ENCODE assay signal across 18 cellular contexts in genomic region chr9:87718231-87718630, GRCh38. TPM values are rescaled to one million over a fixed set of nuclear protein-coding genes. Genes with fewer than 3 reads are reported as not detected.
DNase-seq lines count a peak whose midpoint lies in the region; TF ChIP-seq lines count a peak whose summit lies in the region.
"Had no signal": no experiment of that assay in that cellular context is flagged by ENCODE, and none has a peak within 500 bp of the region (broad histone marks: within the 10 kb centered on the region; RNA-seq: fewer than 3 reads in every experiment).

No MANE protein-coding gene starts in this region.

- H3K4me1 ChIP-seq in endodermal cell (ENCODE audit: control insufficient read depth, insufficient read depth, low read length) (no peaks in the 10 kb centered on the region), trophoblast cell (ENCODE audit: control insufficient read depth in 1 of 2, insufficient read depth in 2 of 2, low read length in 2 of 2) (peaks cover under 1 to 7% of the 10 kb centered on the region in 2 experiments), OCI-LY7 (ENCODE audit: insufficient read depth, low read length, poor library complexity, severe bottlenecking) (no peaks in the 10 kb centered on the region)
- H3K4me1 ChIP-seq: Caco-2 had no signal

- WGBS in endodermal cell (ENCODE audit: insufficient coverage in 1 of 2, insufficient read length in 1 of 2), 2 experiments: 93 to 100% methylated on average over 2 to 3 of the region's 3 CpGs
- no CpG with 5 or more reads among the region's 3 CpGs for WGBS in trophoblast cell (ENCODE audit: extremely low coverage, insufficient coverage, insufficient read length)

- H2AK5ac ChIP-seq in trophoblast cell (ENCODE audit: low read length): no peak overlapping the region

- no peak overlapping the region for H3K18ac ChIP-seq in trophoblast cell (ENCODE audit: low read length)

- H2BK120ac ChIP-seq in trophoblast cell (ENCODE audit: insufficient read depth, low read length, poor library complexity): no peak overlapping the region

- H3K4me3 Mint-ChIP-seq in activated CD4-positive, alpha-beta T cell treated with anti-CD3 and anti-CD28 coated beads, Interleukin-2, amount 10 ng/mL, durations not matched to agents 7 days and 5 days: no peak overlapping the region
- no peak overlapping the region for H3K4me3 Mint-ChIP-seq in endodermal cell
- H3K4me3 Mint-ChIP-seq: B cell; CD4-positive, alpha-beta T cell; CD8-positive, alpha-beta T cell had no signal

- DNase-seq in activated CD4-positive, alpha-beta T cell treated with anti-CD3 and anti-CD28 coated beads, Interleukin-2, amount 10 ng/mL, durations not matched to agents 7 days and 5 days: no peak
- no peak for DNase-seq in activated CD4-positive, alpha-beta T cell treated with anti-CD3 and anti-CD28 coated beads for 4 hours
- DNase-seq in endodermal cell (peak; percentile 10), trophoblast cell (peak; percentile 74 to 83), OCI-LY7 (ENCODE audit: low spot score) (no peak), OCI-M1 (lab: John Stamatoyannopoulos, UW) (no peak)
- DNase-seq: ACHN; AML-193; Caco-2; Calu3; CD4-positive, alpha-beta T cell; CD8-positive, alpha-beta T cell; DMS79 treated with DMSO at 0.1 percent for 48 hours; GF-D8 had no signal

- peaks cover 13% of the 10 kb centered on the region for H3K4me1 Mint-ChIP-seq in activated CD4-positive, alpha-beta T cell treated with anti-CD3 and anti-CD28 coated beads, Interleukin-2, amount 10 ng/mL, durations not matched to agents 7 days and 5 days
- H3K4me1 Mint-ChIP-seq in endodermal cell: peaks cover 5% of the 10 kb centered on the region
- H3K4me1 Mint-ChIP-seq: B cell had no signal

- H3K27ac Mint-ChIP-seq in activated CD4-positive, alpha-beta T cell treated with anti-CD3 and anti-CD28 coated beads, Interleukin-2, amount 10 ng/mL, durations not matched to agents 7 days and 5 days: peak overlapping the region; percentile 38
- no peak overlapping the region for H3K27ac Mint-ChIP-seq in endodermal cell
- H3K27ac Mint-ChIP-seq: B cell; CD4-positive, alpha-beta T cell; CD8-positive, alpha-beta T cell had no signal

- H3K36me3 Mint-ChIP-seq in activated CD4-positive, alpha-beta T cell treated with anti-CD3 and anti-CD28 coated beads, Interleukin-2, amount 10 ng/mL, durations not matched to agents 7 days and 5 days (ENCODE audit: low read depth): no peaks in the 10 kb centered on the region
- no peaks in the 10 kb centered on the region for H3K36me3 Mint-ChIP-seq in endodermal cell (ENCODE audit: low read depth)
- H3K36me3 Mint-ChIP-seq: CD8-positive, alpha-beta T cell had no signal

- H2AFZ ChIP-seq in trophoblast cell (ENCODE audit: insufficient read depth, low read length, poor library complexity) (no peak overlapping the region), OCI-LY7 (ENCODE audit: low read length) (no peak overlapping the region)

- no peak overlapping the region for H2BK12ac ChIP-seq in trophoblast cell (ENCODE audit: low read length)

- no peaks in the 10 kb centered on the region for H3K79me2 ChIP-seq in trophoblast cell (ENCODE audit: control insufficient read depth, insufficient read depth, low read length, poor library complexity)
- no peaks in the 10 kb centered on the region for H3K79me2 ChIP-seq in OCI-LY7 (ENCODE audit: insufficient read depth, low read depth, low read length)

- H3K36me3 ChIP-seq in endodermal cell (ENCODE audit: control insufficient read depth, insufficient read depth, low read length) (no peaks in the 10 kb centered on the region), trophoblast cell (ENCODE audit: control insufficient read depth in 1 of 2, insufficient read depth in 2 of 2, low read length in 2 of 2) (no peaks in the 10 kb centered on the region), OCI-LY7 (ENCODE audit: insufficient read depth, low read length) (no peaks in the 10 kb centered on the region)
- H3K36me3 ChIP-seq: BLaER1 treated with 17β-estradiol and CSF1 and Interleukin-3, amounts not matched to agents 10 nM and 100 nM had no signal

- H4K20me1 ChIP-seq in OCI-LY7 (ENCODE audit: insufficient read depth, low read length): no peaks in the 10 kb centered on the region
- H4K20me1 ChIP-seq: BLaER1 treated with 17β-estradiol and CSF1 and Interleukin-3, amounts not matched to agents 10 nM and 100 nM had no signal

- H3K23ac ChIP-seq in trophoblast cell (ENCODE audit: low read length): no peak overlapping the region

- POLR2A ChIA-PET in activated CD4-positive, alpha-beta T cell treated with anti-CD3 and anti-CD28 coated beads, Interleukin-2, amount 10 ng/mL, durations not matched to agents 7 days and 5 days (lab: Charles Lee): no interaction called here
- POLR2A ChIA-PET in OCI-LY7 (lab: Charles Lee): no interaction called here

- no peak overlapping the region for H4K91ac ChIP-seq in trophoblast cell (ENCODE audit: low read depth, low read length)

- no peak overlapping the region for H3K14ac ChIP-seq in trophoblast cell (ENCODE audit: low read length)

- H3K27me3 ChIP-seq in endodermal cell (ENCODE audit: control insufficient read depth, insufficient read depth, low read length, poor library complexity, severe bottlenecking) (peaks cover 10% of the 10 kb centered on the region), trophoblast cell (ENCODE audit: insufficient read depth, low read length) (no peaks in the 10 kb centered on the region)
- H3K27me3 ChIP-seq: BLaER1 treated with 17β-estradiol and CSF1 and Interleukin-3, amounts not matched to agents 10 nM and 100 nM had no signal

- intact Hi-C loops in OCI-LY7 (cut with micrococcal nuclease; ENCODE audit: unreplicated experiment): no loop called here

- peaks cover 16% of the 10 kb centered on the region for H3K27me3 Mint-ChIP-seq in activated CD4-positive, alpha-beta T cell treated with anti-CD3 and anti-CD28 coated beads, Interleukin-2, amount 10 ng/mL, durations not matched to agents 7 days and 5 days
- peaks cover 31% of the 10 kb centered on the region for H3K27me3 Mint-ChIP-seq in endodermal cell (ENCODE audit: insufficient read depth)
- H3K27me3 Mint-ChIP-seq: CD4-positive, alpha-beta T cell had no signal

- H4K12ac ChIP-seq in trophoblast cell (ENCODE audit: low read depth, low read length): no peak overlapping the region

- BruUV-seq in OCI-LY7 (replicated peaks; lab: Mats Ljungman, UMichigan): no TSS peak

- H4K8ac ChIP-seq in trophoblast cell (ENCODE audit: low read depth, low read length): no peak overlapping the region

- peaks cover 4% of the 10 kb centered on the region for H3K79me1 ChIP-seq in trophoblast cell (ENCODE audit: low read length)

- no peak overlapping the region for H3K4me2 ChIP-seq in trophoblast cell (ENCODE audit: low read length)
- no peak overlapping the region for H3K4me2 ChIP-seq in OCI-LY7 (ENCODE audit: low read length)

- no peak overlapping the region for H3K4ac ChIP-seq in trophoblast cell (ENCODE audit: low read depth, low read length)

- H3K9me3 Mint-ChIP-seq in activated CD4-positive, alpha-beta T cell treated with anti-CD3 and anti-CD28 coated beads, Interleukin-2, amount 10 ng/mL, durations not matched to agents 7 days and 5 days: no peaks in the 10 kb centered on the region
- H3K9me3 Mint-ChIP-seq in endodermal cell: no peaks in the 10 kb centered on the region
- H3K9me3 Mint-ChIP-seq: CD4-positive, alpha-beta T cell; CD8-positive, alpha-beta T cell had no signal

- H3K9ac ChIP-seq in endodermal cell (ENCODE audit: extremely low read depth, low read length, poor library complexity, severe bottlenecking) (no peak overlapping the region), trophoblast cell (ENCODE audit: low read length) (no peak overlapping the region)
- H3K9ac ChIP-seq: BLaER1 treated with 17β-estradiol and CSF1 and Interleukin-3, amounts not matched to agents 10 nM and 100 nM had no signal

- H3K9me3 ChIP-seq in endodermal cell (ENCODE audit: control insufficient read depth, low read length): no peaks in the 10 kb centered on the region
- no peaks in the 10 kb centered on the region for H3K9me3 ChIP-seq in trophoblast cell (ENCODE audit: insufficient read depth, low read depth, low read length)
- H3K9me3 ChIP-seq in OCI-LY7 (ENCODE audit: low read length): no peaks in the 10 kb centered on the region
- H3K9me3 ChIP-seq: BLaER1 treated with 17β-estradiol and CSF1 and Interleukin-3, amounts not matched to agents 10 nM and 100 nM; Caco-2 had no signal

- H3K4me3 ChIP-seq in endodermal cell (ENCODE audit: low read length): no peak overlapping the region
- H3K4me3 ChIP-seq in trophoblast cell (ENCODE audit: low read depth, low read length): no peak overlapping the region
- H3K4me3 ChIP-seq in OCI-LY7 (ENCODE audit: low read depth, low read length, poor library complexity, severe bottlenecking): no peak overlapping the region
- H3K4me3 ChIP-seq: BLaER1 treated with 17β-estradiol and CSF1 and Interleukin-3, amounts not matched to agents 10 nM and 100 nM had no signal

- H3K27ac ChIP-seq in endodermal cell (ENCODE audit: low read depth, low read length) (no peak overlapping the region), trophoblast cell (ENCODE audit: low read depth, low read length) (no peak overlapping the region), OCI-LY7 (ENCODE audit: low read depth, low read length, poor library complexity, severe bottlenecking) (no peak overlapping the region)
- H3K27ac ChIP-seq: 22Rv1, C4-2B had no signal

- CTCF ChIA-PET in activated CD4-positive, alpha-beta T cell treated with anti-CD3 and anti-CD28 coated beads, Interleukin-2, amount 10 ng/mL, durations not matched to agents 7 days and 5 days (lab: Charles Lee): no interaction called here
- CTCF ChIA-PET in OCI-LY7 (lab: Charles Lee; ENCODE audit: unreplicated experiment): no interaction called here

- H2BK5ac ChIP-seq in trophoblast cell (ENCODE audit: low read depth, low read length, poor library complexity): no peak overlapping the region

- no peaks in the 10 kb centered on the region for H3K9me2 ChIP-seq in OCI-LY7 (ENCODE audit: insufficient read depth, low read length)

- TF ChIP-seq CTCF in endodermal cell (conservative IDR thresholded peaks at IDR 0.05) (no peak), OCI-LY7 (conservative IDR thresholded peaks at IDR 0.05; ENCODE audit: low read length) (no peak)

RNA-seq across cellular contexts. Expression of gene CTSL, which starts 7.7 kb away (rescaled TPM):
- total RNA-seq in activated CD4-positive, alpha-beta T cell treated with anti-CD3 and anti-CD28 coated beads, Interleukin-2, amount 10 ng/mL, durations not matched to agents 7 days and 5 days: 10 to 100 TPM; 10.1 to 10.2 TPM
- 100 to 1,000 TPM in 1 of 2 donors, 10 to 100 TPM in 1; 81.2 to 131 TPM for total RNA-seq in endodermal cell
- polyA plus RNA-seq in endodermal cell (2013, experiment 1 of 2): 49.7 TPM
- 47.5 TPM for polyA plus RNA-seq in endodermal cell (2013, experiment 2 of 2)
- 578 and 615 TPM in 2 replicates for polyA plus RNA-seq in trophoblast cell (2013)
- not detected in 2 replicates for total RNA-seq in OCI-LY7 (2014; rRNA removed; shearing (Covaris generic))
- total RNA-seq in OCI-LY7 (2022): not detected in 2 replicates

Comparison
In these comparisons a context has a peak if more than half of its experiments do, and no peak if none do; other contexts are left out.
1. DNase-seq: peak in endodermal cell (single experiment) and trophoblast cell (2 of 2); none in activated CD4-positive, alpha-beta T cell treated with anti-CD3 and anti-CD28 coated beads, Interleukin-2, amount 10 ng/mL, durations not matched to agents 7 days and 5 days (single experiment), activated CD4-positive, alpha-beta T cell treated with anti-CD3 and anti-CD28 coated beads for 4 hours (0 of 2), OCI-LY7 (single experiment) and OCI-M1 (single experiment).
2. RNA of gene CTSL, which starts 7.7 kb away (total RNA-seq): 81.2 to 131 TPM in endodermal cell and 10.1 to 10.2 TPM in activated CD4-positive, alpha-beta T cell treated with anti-CD3 and anti-CD28 coated beads, Interleukin-2, amount 10 ng/mL, durations not matched to agents 7 days and 5 days; not detected in OCI-LY7; every median in the first group is over 10 times any median in the second.